Comparison of ENCODE assay signal across 10 cellular contexts in the genomic region with DNA sequence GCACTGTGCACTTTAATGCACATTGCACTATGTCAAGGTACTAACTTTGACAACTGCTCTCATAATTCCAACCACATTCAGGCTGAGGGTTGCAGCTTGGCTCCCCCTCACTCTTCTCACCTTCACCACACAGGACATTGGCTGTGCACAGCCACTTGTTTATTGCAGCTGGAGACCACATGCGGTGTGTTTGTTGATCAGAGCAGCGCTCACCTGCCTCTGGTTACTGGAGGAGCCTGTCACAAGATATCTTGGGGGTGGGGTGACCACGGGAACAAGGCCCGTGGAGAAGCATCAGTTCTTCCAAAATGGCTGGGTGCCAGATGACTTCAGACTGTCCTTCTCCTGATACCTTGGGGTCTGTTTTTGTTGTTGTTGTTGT. TPM values are rescaled to one million over a fixed set of nuclear protein-coding genes. Genes with fewer than 3 reads are reported as not detected.
DNase-seq lines count a peak whose midpoint lies in the region; ATAC-seq and TF ChIP-seq lines count a peak whose summit lies in the region.
"Had no signal": no experiment of that assay in that cellular context is flagged by ENCODE, and none has a peak within 500 bp of the region (broad histone marks: within the 10 kb centered on the region; RNA-seq: fewer than 3 reads in every experiment).

No MANE protein-coding gene starts in this region.

- peak; percentile 21 for DNase-seq in SK-N-SH
- DNase-seq in NCI-H2029 (lab: John Stamatoyannopoulos, UW), result peak; percentile 92
- DNase-seq in sciatic nerve (ENCODE audit: low spot score), result no peak
- no peak for DNase-seq in vagina (ENCODE audit: extremely low spot score in 2 of 2)
- DNase-seq in putamen (ENCODE audit: low spot score), result no peak
- DNase-seq in pons (ENCODE audit: low spot score), result no peak

- no peak for TF ChIP-seq RAD21 in SK-N-SH (IDR thresholded peaks at IDR 0.05; ENCODE audit: low read length)

- H3K4me1 ChIP-seq in SK-N-SH (ENCODE audit: control insufficient read depth in 1 of 2, insufficient read depth in 2 of 2, low read depth in 1 of 2, low read length in 1 of 2), result peaks cover 4 to 8% of the 10 kb centered on the region in 2 experiments; a peak in 2 of 4 replicates
- H3K4me1 ChIP-seq in vagina, result no peaks in the 10 kb centered on the region

- no peaks in the 10 kb centered on the region for H3K9me3 Mint-ChIP-seq in activated T-helper 17 cell treated with anti-CD3 and anti-CD28 coated beads, Interleukin-2, amount 50 U/mL, for 72 hours

- TF ChIP-seq POLR2A in vagina (IDR thresholded peaks at IDR 0.05), result no peak

- H3K27ac ChIP-seq in SK-N-SH (ENCODE audit: low read depth in 2 of 2, low read length in 1 of 2) (no peak overlapping the region), vagina (no peak overlapping the region)
- H3K27ac ChIP-seq: right atrium auricular region, VCaP had no signal

- no peak overlapping the region for H3K4me2 ChIP-seq in SK-N-SH

- H3K9ac ChIP-seq in SK-N-SH, result no peak overlapping the region

- H3K27ac Mint-ChIP-seq in activated T-helper 17 cell treated with anti-CD3 and anti-CD28 coated beads, Interleukin-2, amount 50 U/mL, for 72 hours, result peak overlapping the region; percentile 28

- ATAC-seq in SK-N-SH treated with all-trans-retinoic acid at 6 μM for 48 hours (no peak), sciatic nerve (peak; percentile 36)
- ATAC-seq in activated T-helper 17 cell treated with anti-CD3 and anti-CD28 coated beads, Interleukin-2, amount 50 U/mL, for 72 hours (replicated peaks), result peak; percentile 41

- H3K27me3 ChIP-seq in SK-N-SH (ENCODE audit: insufficient read depth) (no peaks in the 10 kb centered on the region), vagina (no peaks in the 10 kb centered on the region)
- H3K27me3 ChIP-seq: right atrium auricular region had no signal

- H2AFZ ChIP-seq in SK-N-SH (ENCODE audit: low read depth), result no peak overlapping the region

- CTCF ChIA-PET in SK-N-SH (lab: Yijun Ruan, JAX), result interaction anchor here (0.8 to 1.5 kb wide), 2 partner anchors 42 to 75 kb away, joined by 5 to 6 read pairs; no protein-coding TSS in a partner anchor

- no peaks in the 10 kb centered on the region for H3K9me3 ChIP-seq in SK-N-SH
- H3K9me3 ChIP-seq in vagina, result no peaks in the 10 kb centered on the region
- H3K9me3 ChIP-seq: right atrium auricular region had no signal

- POLR2A ChIA-PET in SK-N-SH (lab: Yijun Ruan, JAX), result no interaction called here

- H3K36me3 Mint-ChIP-seq in activated T-helper 17 cell treated with anti-CD3 and anti-CD28 coated beads, Interleukin-2, amount 50 U/mL, for 72 hours (ENCODE audit: low read depth), result no peaks in the 10 kb centered on the region

- H4K20me1 ChIP-seq in SK-N-SH (ENCODE audit: insufficient read depth), result no peaks in the 10 kb centered on the region

- TF ChIP-seq EP300 in SK-N-SH (IDR thresholded peaks at IDR 0.05; ENCODE audit: borderline replicate concordance in 1 of 2, low read depth in 1 of 2, low read length in 1 of 2), result no peak

- H3K4me3 ChIP-seq in SK-N-SH (ENCODE audit: low read depth in 2 of 2, low read length in 1 of 2), result no peak overlapping the region
- no peak overlapping the region for H3K4me3 ChIP-seq in vagina
- H3K4me3 ChIP-seq: right atrium auricular region had no signal

- H3K36me3 ChIP-seq in SK-N-SH (replicated peaks in 1 of 2; ENCODE audit: control insufficient read depth in 1 of 2, insufficient read depth in 2 of 2, low read length in 1 of 2) (no peaks in the 10 kb centered on the region), vagina (no peaks in the 10 kb centered on the region)
- H3K36me3 ChIP-seq: right atrium auricular region had no signal

- WGBS in SK-N-SH (ENCODE audit: low lambda C conversion rate), result 82% methylated on average over 4 of the region's 4 CpGs

- no peaks in the 10 kb centered on the region for H3F3A ChIP-seq in SK-N-SH (replicated peaks; ENCODE audit: insufficient read depth)

- peaks cover 39% of the 10 kb centered on the region for H3K4me1 Mint-ChIP-seq in activated T-helper 17 cell treated with anti-CD3 and anti-CD28 coated beads, Interleukin-2, amount 50 U/mL, for 72 hours

- intact Hi-C loops in sciatic nerve (cut with DNase I) (no loop called here), vagina (cut with DNase I) (no loop called here)

- no peak overlapping the region for H3K4me3 Mint-ChIP-seq in activated T-helper 17 cell treated with anti-CD3 and anti-CD28 coated beads, Interleukin-2, amount 50 U/mL, for 72 hours

- H3K9me2 ChIP-seq in SK-N-SH, result no peaks in the 10 kb centered on the region

- TF ChIP-seq CTCF in SK-N-SH (IDR thresholded peaks at IDR 0.05), result no peak
- no peak for TF ChIP-seq CTCF in vagina (IDR thresholded peaks at IDR 0.05)

- H3K79me2 ChIP-seq in SK-N-SH (ENCODE audit: insufficient read depth), result no peaks in the 10 kb centered on the region

- no peaks in the 10 kb centered on the region for H3K27me3 Mint-ChIP-seq in activated T-helper 17 cell treated with anti-CD3 and anti-CD28 coated beads, Interleukin-2, amount 50 U/mL, for 72 hours

TF ChIP-seq in SK-N-SH, 30 proteins besides CTCF, POLR2A, EP300 and RAD21:
- TF ChIP-seq, protein P1, sequence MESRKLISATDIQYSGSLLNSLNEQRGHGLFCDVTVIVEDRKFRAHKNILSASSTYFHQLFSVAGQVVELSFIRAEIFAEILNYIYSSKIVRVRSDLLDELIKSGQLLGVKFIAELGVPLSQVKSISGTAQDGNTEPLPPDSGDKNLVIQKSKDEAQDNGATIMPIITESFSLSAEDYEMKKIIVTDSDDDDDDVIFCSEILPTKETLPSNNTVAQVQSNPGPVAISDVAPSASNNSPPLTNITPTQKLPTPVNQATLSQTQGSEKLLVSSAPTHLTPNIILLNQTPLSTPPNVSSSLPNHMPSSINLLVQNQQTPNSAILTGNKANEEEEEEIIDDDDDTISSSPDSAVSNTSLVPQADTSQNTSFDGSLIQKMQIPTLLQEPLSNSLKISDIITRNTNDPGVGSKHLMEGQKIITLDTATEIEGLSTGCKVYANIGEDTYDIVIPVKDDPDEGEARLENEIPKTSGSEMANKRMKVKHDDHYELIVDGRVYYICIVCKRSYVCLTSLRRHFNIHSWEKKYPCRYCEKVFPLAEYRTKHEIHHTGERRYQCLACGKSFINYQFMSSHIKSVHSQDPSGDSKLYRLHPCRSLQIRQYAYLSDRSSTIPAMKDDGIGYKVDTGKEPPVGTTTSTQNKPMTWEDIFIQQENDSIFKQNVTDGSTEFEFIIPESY (IDR thresholded peaks at IDR 0.05; ENCODE audit: borderline replicate concordance, low read depth), result no peak
- TF ChIP-seq RFX5 (IDR thresholded peaks at IDR 0.05; ENCODE audit: low read length), result no peak
- no peak for TF ChIP-seq NFIC (IDR thresholded peaks at IDR 0.05; ENCODE audit: borderline replicate concordance)
- no peak for TF ChIP-seq NRF1 (IDR thresholded peaks at IDR 0.05; ENCODE audit: low read depth, low read length)
- TF ChIP-seq MXI1 (IDR thresholded peaks at IDR 0.05; ENCODE audit: low read depth, low read length), result no peak

TF ChIP-seq in SK-N-SH treated with all-trans-retinoic acid at 6 μM for 48 hours, 23 proteins besides CTCF, POLR2A, EP300 and RAD21:
- no peak for TF ChIP-seq TOX (CRISPR knock-in tag; IDR thresholded peaks at IDR 0.05; ENCODE audit: borderline replicate concordance)
- no peak for TF ChIP-seq SNAI2 (CRISPR knock-in tag; IDR thresholded peaks at IDR 0.05)
- no peak for TF ChIP-seq RARB (CRISPR knock-in tag; IDR thresholded peaks at IDR 0.05)
- TF ChIP-seq BACH2 (CRISPR knock-in tag; IDR thresholded peaks at IDR 0.05; ENCODE audit: borderline replicate concordance), result no peak
- TF ChIP-seq ZFP30 (CRISPR knock-in tag; IDR thresholded peaks at IDR 0.05), result no peak
- no peak for TF ChIP-seq GLIS3 (CRISPR knock-in tag; IDR thresholded peaks at IDR 0.05)
- TF ChIP-seq OSR1 (CRISPR knock-in tag; IDR thresholded peaks at IDR 0.05), result no peak

RNA-seq across cellular contexts. Expression of a gene that starts 10.6 kb away (rescaled TPM):
- polyA plus RNA-seq in SK-N-SH (2012; rRNA removed), result 0.23 and 0.57 TPM in 2 replicates
- 0.33 and 0.45 TPM in 2 replicates for polyA plus RNA-seq in SK-N-SH (2012; cell fraction: cytosol; rRNA removed)
- polyA plus RNA-seq in SK-N-SH (2012; cell fraction: nucleus; rRNA removed), result 0.06 and 0.08 TPM in 2 replicates
- total RNA-seq in activated T-helper 17 cell treated with anti-CD3 and anti-CD28 coated beads, Interleukin-2, amount 50 U/mL, for 72 hours, result 10 to 100 TPM; 17.2 to 22.5 TPM
- total RNA-seq in sciatic nerve (5.3 TPM), vagina (4.9 TPM)

RNA-seq across cellular contexts. Expression of a gene that starts 22.1 kb away (rescaled TPM):
- not detected in 2 replicates for polyA plus RNA-seq in SK-N-SH (2012; rRNA removed)
- not detected in 2 replicates for polyA plus RNA-seq in SK-N-SH (2012; cell fraction: cytosol; rRNA removed)
- not detected in 2 replicates for polyA plus RNA-seq in SK-N-SH (2012; cell fraction: nucleus; rRNA removed)
- under 1 TPM in 1 of 2 donors, not detected in 1; 0.24 TPM for total RNA-seq in activated T-helper 17 cell treated with anti-CD3 and anti-CD28 coated beads, Interleukin-2, amount 50 U/mL, for 72 hours
- 0.27 TPM for total RNA-seq in sciatic nerve
- not detected for total RNA-seq in vagina
- total RNA-seq: right atrium auricular region had no signal

RNA-seq across cellular contexts. Expression of a gene that starts 39.8 kb away (rescaled TPM):
- 1.8 and 2.5 TPM in 2 replicates for polyA plus RNA-seq in SK-N-SH (2012; rRNA removed)
- polyA plus RNA-seq in SK-N-SH (2012; cell fraction: cytosol; rRNA removed), result 2.0 and 2.3 TPM in 2 replicates
- polyA plus RNA-seq in SK-N-SH (2012; cell fraction: nucleus; rRNA removed), result 2.8 and 4.1 TPM in 2 replicates
- total RNA-seq in activated T-helper 17 cell treated with anti-CD3 and anti-CD28 coated beads, Interleukin-2, amount 50 U/mL, for 72 hours, result 1 to 10 TPM; 2.0 to 4.3 TPM
- total RNA-seq in sciatic nerve (not detected), vagina (0.49 TPM)
- total RNA-seq: right atrium auricular region had no signal

RNA-seq across cellular contexts. Expression of a gene that starts 52.7 kb away (rescaled TPM):
- polyA plus RNA-seq in SK-N-SH (2012; rRNA removed), result not detected in 2 replicates
- polyA plus RNA-seq in SK-N-SH (2012; cell fraction: cytosol; rRNA removed), result not detected in 2 replicates
- not detected in 2 replicates for polyA plus RNA-seq in SK-N-SH (2012; cell fraction: nucleus; rRNA removed)
- not detected for total RNA-seq in activated T-helper 17 cell treated with anti-CD3 and anti-CD28 coated beads, Interleukin-2, amount 50 U/mL, for 72 hours
- not detected for total RNA-seq in sciatic nerve
- not detected for total RNA-seq in vagina
- total RNA-seq: right atrium auricular region had no signal

Comparison
In these comparisons a context has a peak if more than half of its experiments do, and no peak if none do; other contexts are left out.
1. DNase-seq: peak in SK-N-SH (single experiment) and NCI-H2029 (single experiment); none in sciatic nerve (single experiment), vagina (0 of 2), putamen (single experiment) and pons (single experiment).